ENCODE assay signal across 9 cellular contexts in the genomic region with DNA sequence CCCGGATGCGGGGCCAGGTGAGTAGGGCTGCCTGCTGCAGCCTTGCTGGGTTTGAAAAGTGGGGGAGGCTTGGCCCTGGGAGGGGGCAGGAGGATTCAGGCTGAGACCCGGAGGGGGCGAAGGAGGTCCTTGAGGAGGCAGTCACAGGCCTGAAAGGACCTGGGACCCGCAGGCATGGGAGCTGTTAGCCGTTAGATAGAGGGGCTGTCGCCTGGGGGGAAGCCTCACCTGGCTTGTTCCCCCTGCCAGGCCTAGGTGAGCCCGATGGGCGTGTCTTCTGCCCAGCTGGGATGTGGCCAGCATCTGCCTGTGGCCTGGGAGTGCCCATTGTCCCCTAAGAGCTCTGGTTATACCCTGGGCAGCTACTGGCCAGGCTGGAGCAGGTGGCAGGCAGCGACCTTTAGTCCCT. TPM values are rescaled to one million over a fixed set of nuclear protein-coding genes. Genes with fewer than 3 reads are reported as not detected.
DNase-seq lines count a peak whose midpoint lies in the region; ATAC-seq and TF ChIP-seq lines count a peak whose summit lies in the region.
"Had no signal": no experiment of that assay in that cellular context is flagged by ENCODE, and none has a peak within 500 bp of the region (broad histone marks: within the 10 kb centered on the region; RNA-seq: fewer than 3 reads in every experiment).

No MANE protein-coding gene starts in this region.

- no peak for ATAC-seq in activated naive CD8-positive, alpha-beta T cell treated with anti-CD3 and anti-CD28 coated beads, Interleukin-2, amount 50 U/mL, for 24 hours
- ATAC-seq in lower lobe of right lung, result peak; percentile 82
- no peak for ATAC-seq in HG03432 (IDR thresholded peaks at IDR 0.05; ENCODE audit: unreplicated experiment)

- H3K9me3 ChIP-seq in lower lobe of right lung, result no peaks in the 10 kb centered on the region

- H3K4me3 Mint-ChIP-seq in activated naive CD4-positive, alpha-beta T cell treated with anti-CD3 and anti-CD28 coated beads, Interleukin-2, amount 10 ng/mL, durations not matched to agents 7 days and 5 days, result peak overlapping the region; percentile 35
- peak overlapping the region; percentile 42 for H3K4me3 Mint-ChIP-seq in activated naive CD8-positive, alpha-beta T cell treated with anti-CD3 and anti-CD28 coated beads, Interleukin-2, amount 50 U/mL, for 24 hours

- peaks cover 18% of the 10 kb centered on the region for H3K4me1 Mint-ChIP-seq in activated naive CD4-positive, alpha-beta T cell treated with anti-CD3 and anti-CD28 coated beads, Interleukin-2, amount 10 ng/mL, durations not matched to agents 7 days and 5 days
- H3K4me1 Mint-ChIP-seq in activated naive CD8-positive, alpha-beta T cell treated with anti-CD3 and anti-CD28 coated beads, Interleukin-2, amount 50 U/mL, for 24 hours, result peaks cover 16% of the 10 kb centered on the region

- peak overlapping the region; percentile 58 for H3K4me3 ChIP-seq in lower lobe of right lung
- no peak overlapping the region for H3K4me3 ChIP-seq in urinary bladder (ENCODE audit: low read depth, low read length)

- intact Hi-C loops in lower lobe of right lung (cut with DNase I), result no loop called here

- no peak overlapping the region for H3K27ac Mint-ChIP-seq in activated naive CD4-positive, alpha-beta T cell treated with anti-CD3 and anti-CD28 coated beads, Interleukin-2, amount 10 ng/mL, durations not matched to agents 7 days and 5 days
- no peak overlapping the region for H3K27ac Mint-ChIP-seq in activated naive CD8-positive, alpha-beta T cell treated with anti-CD3 and anti-CD28 coated beads, Interleukin-2, amount 50 U/mL, for 24 hours

- CTCF ChIA-PET in activated naive CD4-positive, alpha-beta T cell treated with anti-CD3 and anti-CD28 coated beads, Interleukin-2, amount 10 ng/mL, durations not matched to agents 7 days and 5 days (lab: Charles Lee), result interaction anchor here (1.2 to 4.3 kb wide), 5 partner anchors 13 to 120 kb away, joined by 4 to 51 read pairs (median 7); no protein-coding TSS in a partner anchor

- peaks cover 8% of the 10 kb centered on the region for H3K9me3 Mint-ChIP-seq in activated naive CD4-positive, alpha-beta T cell treated with anti-CD3 and anti-CD28 coated beads, Interleukin-2, amount 10 ng/mL, durations not matched to agents 7 days and 5 days
- peaks cover 9% of the 10 kb centered on the region for H3K9me3 Mint-ChIP-seq in activated naive CD8-positive, alpha-beta T cell treated with anti-CD3 and anti-CD28 coated beads, Interleukin-2, amount 50 U/mL, for 24 hours

- peaks cover 68% of the 10 kb centered on the region for H3K27me3 Mint-ChIP-seq in activated naive CD4-positive, alpha-beta T cell treated with anti-CD3 and anti-CD28 coated beads, Interleukin-2, amount 10 ng/mL, durations not matched to agents 7 days and 5 days
- peaks cover 18% of the 10 kb centered on the region for H3K27me3 Mint-ChIP-seq in activated naive CD8-positive, alpha-beta T cell treated with anti-CD3 and anti-CD28 coated beads, Interleukin-2, amount 50 U/mL, for 24 hours

- H3K27me3 ChIP-seq in lower lobe of right lung (ENCODE audit: low read depth), result peaks cover 7% of the 10 kb centered on the region

- H3K4me1 ChIP-seq in lower lobe of right lung, result peaks cover 32% of the 10 kb centered on the region
- no peaks in the 10 kb centered on the region for H3K4me1 ChIP-seq in urinary bladder (ENCODE audit: insufficient read depth)

- H3K27ac ChIP-seq in lower lobe of right lung (peak overlapping the region; percentile 80), urinary bladder (ENCODE audit: low read depth) (peak overlapping the region; percentile 11)

- H3K36me3 Mint-ChIP-seq in activated naive CD4-positive, alpha-beta T cell treated with anti-CD3 and anti-CD28 coated beads, Interleukin-2, amount 10 ng/mL, durations not matched to agents 7 days and 5 days, result no peaks in the 10 kb centered on the region
- H3K36me3 Mint-ChIP-seq in activated naive CD8-positive, alpha-beta T cell treated with anti-CD3 and anti-CD28 coated beads, Interleukin-2, amount 50 U/mL, for 24 hours (ENCODE audit: low read depth), result no peaks in the 10 kb centered on the region

- WGBS in urinary bladder, result 18% methylated on average over 10 of the region's 10 CpGs

- TF ChIP-seq CTCF in lower lobe of right lung (IDR thresholded peaks at IDR 0.05), result no peak

- H3K36me3 ChIP-seq in lower lobe of right lung, result no peaks in the 10 kb centered on the region
- H3K36me3 ChIP-seq in urinary bladder (ENCODE audit: insufficient read depth), result no peaks in the 10 kb centered on the region

- no peak for DNase-seq in activated naive CD4-positive, alpha-beta T cell treated with anti-CD3 and anti-CD28 coated beads, Interleukin-2, amount 10 ng/mL, durations not matched to agents 7 days and 5 days
- no peak for DNase-seq in activated naive CD4-positive, alpha-beta T cell treated with Interleukin-2 at 50 U/mL for 16 hours
- DNase-seq in activated naive CD8-positive, alpha-beta T cell treated with anti-CD3 and anti-CD28 coated beads, Interleukin-2, amount 50 U/mL, for 24 hours, result no peak
- DNase-seq in lower lobe of right lung (peak; percentile 81), KG1 (lab: John Stamatoyannopoulos, UW) (no peak)
- DNase-seq in stimulated activated CD4-positive, alpha-beta T cell treated with anti-CD3 and anti-CD28 coated beads, Interleukin-1b, Interleukin-23, amount 100 ng/mL, for 48 hours, result no peak

RNA-seq across cellular contexts. Expression of a gene that starts 1.8 kb away (rescaled TPM):
- 8.9 TPM for total RNA-seq in lower lobe of right lung
- total RNA-seq in urinary bladder, result 0.85 TPM
- polyA plus RNA-seq in urinary bladder, result 6.8 TPM

RNA-seq across cellular contexts. Expression of a gene that starts 11.2 kb away (rescaled TPM):
- total RNA-seq in lower lobe of right lung (not detected), urinary bladder (not detected)
- not detected for polyA plus RNA-seq in urinary bladder
- total RNA-seq: T-helper 2 cell treated with Interferon-gamma antibody and Interleukin-4, amounts not matched to agents 100 ng/mL and 5 ng/mL, for 36 hours had no signal

RNA-seq across cellular contexts. Expression of a gene that starts 24.2 kb away (rescaled TPM):
- not detected for total RNA-seq in lower lobe of right lung
- not detected for total RNA-seq in urinary bladder
- not detected for polyA plus RNA-seq in urinary bladder
- total RNA-seq: T-helper 2 cell treated with Interferon-gamma antibody and Interleukin-4, amounts not matched to agents 100 ng/mL and 5 ng/mL, for 36 hours had no signal

RNA-seq across cellular contexts. Expression of a gene that starts 34.4 kb away (rescaled TPM):
- total RNA-seq in lower lobe of right lung (not detected), urinary bladder (not detected)
- polyA plus RNA-seq in urinary bladder, result not detected
- total RNA-seq: T-helper 2 cell treated with Interferon-gamma antibody and Interleukin-4, amounts not matched to agents 100 ng/mL and 5 ng/mL, for 36 hours had no signal

RNA-seq across cellular contexts. Expression of a gene that starts 48.1 kb away (rescaled TPM):
- total RNA-seq in lower lobe of right lung (not detected), urinary bladder (not detected)
- not detected for polyA plus RNA-seq in urinary bladder
- total RNA-seq: T-helper 2 cell treated with Interferon-gamma antibody and Interleukin-4, amounts not matched to agents 100 ng/mL and 5 ng/mL, for 36 hours had no signal

Comparison
In these comparisons a context has a peak if more than half of its experiments do, and no peak if none do; other contexts are left out.
1. ATAC-seq: peak in lower lobe of right lung (2 of 2); none in activated naive CD8-positive, alpha-beta T cell treated with anti-CD3 and anti-CD28 coated beads, Interleukin-2, amount 50 U/mL, for 24 hours (single experiment) and HG03432 (single experiment).